1 cellular context compared by ENCODE assay signal in genomic region chr3:123740391-123740822, GRCh38.
TF ChIP-seq lines count a peak whose summit lies in the region.

No MANE protein-coding gene starts in this region.

TF ChIP-seq in WTC11, 78 proteins besides CTCF, POLR2A, EP300 and RAD21 (continued from another document):
- TF ChIP-seq ZNF532 (CRISPR knock-in tag; IDR thresholded peaks at IDR 0.05; ENCODE audit: borderline replicate concordance) (no peak), PRRX2 (CRISPR knock-in tag; IDR thresholded peaks at IDR 0.05) (no peak), ZNF138 (CRISPR knock-in tag; conservative IDR thresholded peaks at IDR 0.05) (no peak), ZBTB43 (CRISPR knock-in tag; IDR thresholded peaks at IDR 0.05) (no peak), GABPB1 (CRISPR knock-in tag; IDR thresholded peaks at IDR 0.05) (no peak), FOXK1 (CRISPR knock-in tag; IDR thresholded peaks at IDR 0.05) (no peak), NR2C2 (CRISPR knock-in tag; IDR thresholded peaks at IDR 0.05) (no peak), E2F4 (CRISPR knock-in tag; IDR thresholded peaks at IDR 0.05; ENCODE audit: borderline replicate concordance, low read depth) (no peak), ELF4 (CRISPR knock-in tag; IDR thresholded peaks at IDR 0.05; ENCODE audit: low read depth) (no peak), JAZF1 (CRISPR knock-in tag; IDR thresholded peaks at IDR 0.05) (no peak)
